ENCODE assay signal across 10 cellular contexts in genomic region chr13:62721893-62722292, GRCh38.
"Had no signal": no experiment of that assay in that cellular context is flagged by ENCODE, and none has a peak within 500 bp of the region (broad histone marks: within the 10 kb centered on the region; RNA-seq: fewer than 3 reads in every experiment).

No MANE protein-coding gene starts in this region.

- DNase-seq: GM23248, GOT3, H7, HFFc6, KBM-7 had no signal

- H3K27ac ChIP-seq: GM23248, HL-60, KMS-11 had no signal

- ATAC-seq: HCT116, HepG2 had no signal

- H3K4me3 ChIP-seq: GM23248, HAP-1 had no signal
